ENCODE assay signal across 10 cellular contexts in genomic region chr1:6465461-6466005, GRCh38. TPM values are rescaled to one million over a fixed set of nuclear protein-coding genes. Genes with fewer than 3 reads are reported as not detected.
DNase-seq lines count a peak whose midpoint lies in the region; ATAC-seq and TF ChIP-seq lines count a peak whose summit lies in the region.
"Had no signal": no experiment of that assay in that cellular context is flagged by ENCODE, and none has a peak within 500 bp of the region (broad histone marks: within the 10 kb centered on the region; RNA-seq: fewer than 3 reads in every experiment).

No MANE protein-coding gene starts in this region.

- H4K20me1 ChIP-seq in GM23248 (ENCODE audit: insufficient read depth) = no peaks in the 10 kb centered on the region

- H3K4me2 ChIP-seq in GM23248 (ENCODE audit: unreplicated experiment) = no peak overlapping the region

- POLR2A ChIA-PET in activated CD8-positive, alpha-beta T cell treated with anti-CD3 and anti-CD28 coated beads, Interleukin-2, amount 10 ng/mL, durations not matched to agents 7 days and 5 days (lab: Charles Lee) = interaction anchor here (1.3 to 1.5 kb wide), 2 partner anchors 26 to 28 kb away, joined by 5 to 6 read pairs; partner anchors contain the start of gene PLEKHG5

- TF ChIP-seq CTCF in BE2C (IDR thresholded peaks at IDR 0.05; ENCODE audit: low read depth, low read length) = no peak

- H3K27me3 ChIP-seq in esophagus (ENCODE audit: control insufficient read depth in 1 of 2, insufficient read depth in 2 of 2, low read length in 2 of 2) (no peaks in the 10 kb centered on the region), GM23248 (replicated peaks; ENCODE audit: insufficient read depth) (peaks cover 7% of the 10 kb centered on the region; the same call in 1 of the 2 replicates), BE2C (no peaks in the 10 kb centered on the region)

- H3K4me3 Mint-ChIP-seq in activated CD8-positive, alpha-beta T cell treated with anti-CD3 and anti-CD28 coated beads, Interleukin-2, amount 10 ng/mL, durations not matched to agents 7 days and 5 days = peak overlapping the region; percentile 86
- H3K4me3 Mint-ChIP-seq: stimulated activated memory B cell treated with anti-CD40 and anti-IgM and Interleukin-4, amounts not matched to agents 10 μg/mL and 1 μg/mL and 100 μg/mL, for 72 hours had no signal

- H3K9ac ChIP-seq in GM23248 = no peak overlapping the region

- no peaks in the 10 kb centered on the region for H3K9me2 ChIP-seq in GM23248 (ENCODE audit: insufficient read depth)

- H2AFZ ChIP-seq in GM23248 = no peak overlapping the region

- CTCF ChIA-PET in activated CD8-positive, alpha-beta T cell treated with anti-CD3 and anti-CD28 coated beads, Interleukin-2, amount 10 ng/mL, durations not matched to agents 7 days and 5 days (lab: Charles Lee) = interaction anchor here (0.6 to 2.2 kb wide), 3 partner anchors 25 to 28 kb away, joined by 3 to 8 read pairs (median 6); partner anchors contain the start of gene PLEKHG5

- DNase-seq in NCI-H510A treated with DMSO at 0.1 percent for 48 hours (lab: John Stamatoyannopoulos, UW) = peak; percentile 74
- DNase-seq in activated CD8-positive, alpha-beta T cell treated with anti-CD3 and anti-CD28 coated beads, Interleukin-2, amount 10 ng/mL, durations not matched to agents 7 days and 5 days = peak; percentile 55
- peak; percentile 21 to 63 (median 55) for DNase-seq in stimulated activated naive CD4-positive, alpha-beta T cell (lab: John Stamatoyannopoulos, UW)
- DNase-seq in GM23248 = no peak
- no peak for DNase-seq in BE2C
- DNase-seq: MM.1S had no signal

- H3K36me3 ChIP-seq in esophagus (ENCODE audit: control insufficient read depth in 2 of 2, insufficient read depth in 2 of 2, low read length in 1 of 2) (peaks cover 0 to 63% of the 10 kb centered on the region in 2 donors), GM23248 (ENCODE audit: low read depth) (no peaks in the 10 kb centered on the region), BE2C (no peaks in the 10 kb centered on the region)

- H3K4me1 ChIP-seq in esophagus (ENCODE audit: control insufficient read depth in 2 of 2, insufficient read depth in 2 of 2, low read length in 1 of 2) = peaks cover 0 to 4% of the 10 kb centered on the region in 2 donors
- H3K4me1 ChIP-seq in GM23248 (ENCODE audit: insufficient read depth) = no peaks in the 10 kb centered on the region
- no peaks in the 10 kb centered on the region for H3K4me1 ChIP-seq in BE2C

- no peaks in the 10 kb centered on the region for H3K9me3 Mint-ChIP-seq in activated CD8-positive, alpha-beta T cell treated with anti-CD3 and anti-CD28 coated beads, Interleukin-2, amount 10 ng/mL, durations not matched to agents 7 days and 5 days (ENCODE audit: insufficient read depth)
- H3K9me3 Mint-ChIP-seq: stimulated activated memory B cell treated with anti-CD40 and anti-IgM and Interleukin-4, amounts not matched to agents 10 μg/mL and 1 μg/mL and 100 μg/mL, for 72 hours had no signal

- H3K27ac ChIP-seq in esophagus (ENCODE audit: low read depth in 2 of 2, low read length in 1 of 2) (no peak overlapping the region), GM23248 (no peak overlapping the region)

- no peaks in the 10 kb centered on the region for H3K9me3 ChIP-seq in esophagus (ENCODE audit: control insufficient read depth in 2 of 2, insufficient read depth in 1 of 2, low read depth in 1 of 2, low read length in 1 of 2)
- H3K9me3 ChIP-seq in GM23248 (ENCODE audit: low read depth) = no peaks in the 10 kb centered on the region
- no peaks in the 10 kb centered on the region for H3K9me3 ChIP-seq in BE2C

- ATAC-seq in activated CD8-positive, alpha-beta T cell treated with anti-CD3 and anti-CD28 coated beads, Interleukin-2, amount 10 ng/mL, durations not matched to agents 7 days and 5 days = peak; percentile 61
- ATAC-seq in GM18498 (IDR thresholded peaks at IDR 0.05; ENCODE audit: unreplicated experiment) = no peak
- ATAC-seq: stimulated activated memory B cell treated with anti-CD40 and anti-IgM and Interleukin-4, amounts not matched to agents 10 μg/mL and 1 μg/mL and 100 μg/mL, for 72 hours had no signal

- H3K79me2 ChIP-seq in GM23248 (ENCODE audit: insufficient read depth) = no peaks in the 10 kb centered on the region

- H3K4me3 ChIP-seq in esophagus (ENCODE audit: low read depth in 1 of 2, low read length in 2 of 2) (peak overlapping the region; percentile 17 to 23), GM23248 (no peak overlapping the region), BE2C (ENCODE audit: low read depth, low read length) (no peak overlapping the region)

- WGBS in esophagus, 2 donors = 61% methylated on average over 16 to 21 of the region's 21 CpGs
- WGBS in GM23248 (ENCODE audit: low coverage in 1 of 2, low lambda C conversion rate in 2 of 2, missing lambda C conversion rate in 2 of 2), 2 experiments = 60 to 64% methylated on average over 15 to 21 of the region's 21 CpGs

- H3K4me1 Mint-ChIP-seq in activated CD8-positive, alpha-beta T cell treated with anti-CD3 and anti-CD28 coated beads, Interleukin-2, amount 10 ng/mL, durations not matched to agents 7 days and 5 days (ENCODE audit: low read depth) = peaks cover 44% of the 10 kb centered on the region

- in situ Hi-C loops in GM23248 (cut with MboI) = no loop called here

- no peaks in the 10 kb centered on the region for H3F3A ChIP-seq in GM23248 (ENCODE audit: insufficient read depth)

- H3K36me3 Mint-ChIP-seq in activated CD8-positive, alpha-beta T cell treated with anti-CD3 and anti-CD28 coated beads, Interleukin-2, amount 10 ng/mL, durations not matched to agents 7 days and 5 days (ENCODE audit: low read depth) = peaks cover 36% of the 10 kb centered on the region
- H3K36me3 Mint-ChIP-seq: stimulated activated memory B cell treated with anti-CD40 and anti-IgM and Interleukin-4, amounts not matched to agents 10 μg/mL and 1 μg/mL and 100 μg/mL, for 72 hours had no signal

- no peaks in the 10 kb centered on the region for H3K27me3 Mint-ChIP-seq in activated CD8-positive, alpha-beta T cell treated with anti-CD3 and anti-CD28 coated beads, Interleukin-2, amount 10 ng/mL, durations not matched to agents 7 days and 5 days (ENCODE audit: low read depth)

- peak overlapping the region; percentile 84 for H3K27ac Mint-ChIP-seq in activated CD8-positive, alpha-beta T cell treated with anti-CD3 and anti-CD28 coated beads, Interleukin-2, amount 10 ng/mL, durations not matched to agents 7 days and 5 days
- H3K27ac Mint-ChIP-seq: stimulated activated memory B cell treated with anti-CD40 and anti-IgM and Interleukin-4, amounts not matched to agents 10 μg/mL and 1 μg/mL and 100 μg/mL, for 72 hours had no signal

RNA-seq across cellular contexts. Expression of gene TNFRSF25, which starts 0.4 kb away (rescaled TPM):
- 10 to 100 TPM; 47.7 to 55.8 TPM for total RNA-seq in activated CD8-positive, alpha-beta T cell treated with anti-CD3 and anti-CD28 coated beads, Interleukin-2, amount 10 ng/mL, durations not matched to agents 7 days and 5 days
- polyA plus RNA-seq in esophagus (10 to 100 TPM; 23.9 to 53.9 TPM), GM23248 (2016; fragmentation: Nextera tagmentation; extraction: Ambion mirVana) (2.5 and 3.1 TPM in 2 replicates)
- total RNA-seq in GM23248 (2014; rRNA removed; shearing (Covaris generic)) = 5.6 and 12.1 TPM in 2 replicates
- 6.8 TPM for polyA plus RNA-seq in BE2C (2012; ENCODE audit: insufficient read depth, insufficient read length, low read depth)

RNA-seq across cellular contexts. Expression of gene PLEKHG5, which starts 25.9 kb away (rescaled TPM):
- total RNA-seq in activated CD8-positive, alpha-beta T cell treated with anti-CD3 and anti-CD28 coated beads, Interleukin-2, amount 10 ng/mL, durations not matched to agents 7 days and 5 days = 1 to 10 TPM; 2.2 to 2.8 TPM
- 10 to 100 TPM; 18.5 to 28.0 TPM for polyA plus RNA-seq in esophagus
- total RNA-seq in GM23248 (2014; rRNA removed; shearing (Covaris generic)) = 7.0 and 7.6 TPM in 2 replicates
- polyA plus RNA-seq in GM23248 (2016; fragmentation: Nextera tagmentation; extraction: Ambion mirVana) = 2.0 and 2.8 TPM in 2 replicates
- 14.3 TPM for polyA plus RNA-seq in BE2C (2012; ENCODE audit: insufficient read depth, insufficient read length, low read depth)

RNA-seq across cellular contexts. Expression of gene ESPN, which starts 41.0 kb away (rescaled TPM):
- total RNA-seq in activated CD8-positive, alpha-beta T cell treated with anti-CD3 and anti-CD28 coated beads, Interleukin-2, amount 10 ng/mL, durations not matched to agents 7 days and 5 days = 1 to 10 TPM in 1 of 2 experiments, under 1 TPM in 1; 0.61 to 1.0 TPM
- 10 to 100 TPM; 21.6 to 46.5 TPM for polyA plus RNA-seq in esophagus
- total RNA-seq in GM23248 (2014; rRNA removed; shearing (Covaris generic)) = not detected in 2 replicates
- polyA plus RNA-seq in GM23248 (2016; fragmentation: Nextera tagmentation; extraction: Ambion mirVana) = not detected in 2 replicates
- not detected for polyA plus RNA-seq in BE2C (2012; ENCODE audit: insufficient read depth, insufficient read length, low read depth)
- total RNA-seq: RPMI7951 had no signal

RNA-seq across cellular contexts. Expression of gene HES2, which starts 45.8 kb away (rescaled TPM):
- total RNA-seq in activated CD8-positive, alpha-beta T cell treated with anti-CD3 and anti-CD28 coated beads, Interleukin-2, amount 10 ng/mL, durations not matched to agents 7 days and 5 days = under 1 TPM; 0.05 to 0.45 TPM
- polyA plus RNA-seq in esophagus (10 to 100 TPM; 34.2 to 34.3 TPM), GM23248 (2016; fragmentation: Nextera tagmentation; extraction: Ambion mirVana) (not detected in 2 replicates)
- not detected in 2 replicates for total RNA-seq in GM23248 (2014; rRNA removed; shearing (Covaris generic))
- polyA plus RNA-seq in BE2C (2012; ENCODE audit: insufficient read depth, insufficient read length, low read depth) = not detected

Comparison
In these comparisons a context has a peak if more than half of its experiments do, and no peak if none do; other contexts are left out.
1. DNase-seq: peak in NCI-H510A treated with DMSO at 0.1 percent for 48 hours (single experiment), activated CD8-positive, alpha-beta T cell treated with anti-CD3 and anti-CD28 coated beads, Interleukin-2, amount 10 ng/mL, durations not matched to agents 7 days and 5 days (single experiment) and stimulated activated naive CD4-positive, alpha-beta T cell (6 of 6); none in GM23248 (single experiment) and BE2C (single experiment).
2. H3K4me3 ChIP-seq: peak in esophagus (2 of 2); none in GM23248 (single experiment) and BE2C (single experiment).